In the genomic region with DNA sequence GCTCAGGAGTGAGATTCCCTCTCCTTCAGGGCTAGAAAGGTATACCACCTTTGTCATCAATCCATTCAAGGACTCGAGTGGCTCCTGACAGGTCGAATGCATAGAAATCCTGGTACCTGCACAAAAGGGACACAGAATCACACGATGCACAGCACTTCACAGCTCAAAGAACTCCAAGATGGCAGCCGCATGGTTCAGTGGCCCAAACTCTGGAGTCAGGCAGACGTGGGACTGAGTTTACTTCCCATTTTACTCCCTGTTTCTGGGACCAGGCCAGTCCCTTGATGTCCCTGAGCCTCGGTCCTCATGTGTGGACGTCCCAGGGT, we compare ENCODE assay signal across 8 cellular contexts. TPM values are rescaled to one million over a fixed set of nuclear protein-coding genes. Genes with fewer than 3 reads are reported as not detected.
DNase-seq lines count a peak whose midpoint lies in the region; ATAC-seq, FAIRE-seq and TF ChIP-seq lines count a peak whose summit lies in the region.

No MANE protein-coding gene starts in this region.

- H3K27me3 Mint-ChIP-seq in T-helper 2 cell treated with Interferon-gamma antibody and Interleukin-4, amounts not matched to agents 5 μg/mL and 100 μg/mL, for 36 hours (ENCODE audit: low read depth) = no peaks in the 10 kb centered on the region

- peak overlapping the region; percentile 100 for H3K4me3 Mint-ChIP-seq in T-helper 2 cell treated with Interferon-gamma antibody and Interleukin-4, amounts not matched to agents 5 μg/mL and 100 μg/mL, for 36 hours

- peaks cover 11 to 31% of the 10 kb centered on the region in 2 donors for H3K4me1 ChIP-seq in kidney (ENCODE audit: control insufficient read depth in 1 of 2, insufficient read depth in 1 of 2, low read depth in 1 of 2, low read length in 2 of 2)

- H3K9me3 ChIP-seq in kidney (ENCODE audit: control insufficient read depth in 1 of 2, low read length in 2 of 2) = no peaks in the 10 kb centered on the region

- intact Hi-C loops in kidney (cut with DNase I) = no loop called here

- FAIRE-seq in kidney (lab: Jason Lieb, UNC) = no peak

- peak overlapping the region; percentile 95 for H3K27ac Mint-ChIP-seq in T-helper 2 cell treated with Interferon-gamma antibody and Interleukin-4, amounts not matched to agents 5 μg/mL and 100 μg/mL, for 36 hours
- peak overlapping the region; percentile 89 to 97 for H3K27ac Mint-ChIP-seq in activated naive CD4-positive, alpha-beta T cell treated with anti-CD3 and anti-CD28 coated beads, Interleukin-2, amount 50 U/mL, for 72 hours

- H3K4me1 Mint-ChIP-seq in T-helper 2 cell treated with Interferon-gamma antibody and Interleukin-4, amounts not matched to agents 5 μg/mL and 100 μg/mL, for 36 hours (ENCODE audit: low read depth) = peaks cover 22% of the 10 kb centered on the region

- H3K9me3 Mint-ChIP-seq in T-helper 2 cell treated with Interferon-gamma antibody and Interleukin-4, amounts not matched to agents 5 μg/mL and 100 μg/mL, for 36 hours = no peaks in the 10 kb centered on the region
- no peaks in the 10 kb centered on the region for H3K9me3 Mint-ChIP-seq in activated naive CD4-positive, alpha-beta T cell treated with anti-CD3 and anti-CD28 coated beads, Interleukin-2, amount 50 U/mL, for 72 hours

- H3K27ac ChIP-seq in kidney (ENCODE audit: low read depth in 2 of 2, low read length in 2 of 2) (peak overlapping the region; percentile 78 to 93), temporal lobe (ENCODE audit: low read depth, low read length) (peak overlapping the region; percentile 80)

- ATAC-seq in activated naive CD4-positive, alpha-beta T cell treated with anti-CD3 and anti-CD28 coated beads, Interleukin-2, amount 50 U/mL, for 72 hours = no peak
- ATAC-seq in GM18498 (IDR thresholded peaks at IDR 0.05; ENCODE audit: unreplicated experiment) = no peak

- peak overlapping the region; percentile 99 for H3K4me3 ChIP-seq in kidney (ENCODE audit: low read length in 2 of 2)

- peak overlapping the region; percentile 94 to 96 for H3K9ac ChIP-seq in kidney (ENCODE audit: low read length in 2 of 2)

- peaks cover 26% of the 10 kb centered on the region for H3K36me3 Mint-ChIP-seq in T-helper 2 cell treated with Interferon-gamma antibody and Interleukin-4, amounts not matched to agents 5 μg/mL and 100 μg/mL, for 36 hours (ENCODE audit: low read depth)
- H3K36me3 Mint-ChIP-seq in activated naive CD4-positive, alpha-beta T cell treated with anti-CD3 and anti-CD28 coated beads, Interleukin-2, amount 50 U/mL, for 72 hours = peaks cover 10 to 21% of the 10 kb centered on the region in 2 donors

- DNase-seq in T-helper 2 cell treated with Interferon-gamma antibody and Interleukin-4, amounts not matched to agents 5 μg/mL and 100 μg/mL, for 36 hours (ENCODE audit: low spot score) = no peak
- no peak for DNase-seq in T-helper 2 cell
- no peak for DNase-seq in activated naive CD4-positive, alpha-beta T cell treated with anti-CD3 and anti-CD28 coated beads, Interleukin-2, amount 50 U/mL, for 72 hours (ENCODE audit: low spot score in 2 of 2)
- no peak for DNase-seq in kidney
- DNase-seq in cortex of kidney (lab: John Stamatoyannopoulos, UW) = no peak
- no peak for DNase-seq in NCI-H1092 (lab: John Stamatoyannopoulos, UW)

- TF ChIP-seq CTCF in kidney (IDR thresholded peaks at IDR 0.05; ENCODE audit: borderline replicate concordance, extremely low read depth, insufficient read depth) = no peak

- peaks cover 18 to 23% of the 10 kb centered on the region in 2 donors for H3K36me3 ChIP-seq in kidney (ENCODE audit: control insufficient read depth in 1 of 2, insufficient read depth in 2 of 2, low read length in 2 of 2)

RNA-seq across cellular contexts. Expression of a gene that starts 0.5 kb away (rescaled TPM):
- total RNA-seq in activated naive CD4-positive, alpha-beta T cell treated with anti-CD3 and anti-CD28 coated beads, Interleukin-2, amount 50 U/mL, for 72 hours = 10 to 100 TPM in 1 of 2 donors, 1 to 10 TPM in 1; 6.9 to 17.5 TPM
- total RNA-seq in kidney (39.2 TPM), temporal lobe (23.1 TPM)
- polyA plus RNA-seq in kidney (ENCODE audit: insufficient read depth, low read depth, low replicate concordance) = 26.2 TPM

RNA-seq across cellular contexts. Expression of a gene that starts 4.5 kb away (rescaled TPM):
- total RNA-seq in activated naive CD4-positive, alpha-beta T cell treated with anti-CD3 and anti-CD28 coated beads, Interleukin-2, amount 50 U/mL, for 72 hours = 1 to 10 TPM; 1.9 to 9.4 TPM
- total RNA-seq in kidney = 11.8 TPM
- polyA plus RNA-seq in kidney (ENCODE audit: insufficient read depth, low read depth, low replicate concordance) = 19.7 TPM
- total RNA-seq in temporal lobe = 3.9 TPM

RNA-seq across cellular contexts. Expression of a gene that starts 52.7 kb away (rescaled TPM):
- 1 to 10 TPM; 5.6 to 6.2 TPM for total RNA-seq in activated naive CD4-positive, alpha-beta T cell treated with anti-CD3 and anti-CD28 coated beads, Interleukin-2, amount 50 U/mL, for 72 hours
- 10.3 TPM for total RNA-seq in kidney
- polyA plus RNA-seq in kidney (ENCODE audit: insufficient read depth, low read depth, low replicate concordance) = 11.4 TPM
- 25.1 TPM for total RNA-seq in temporal lobe
